Comparison of ENCODE assay signal across 2 cellular contexts in genomic region chr9:19433729-19434128, GRCh38. TPM values are rescaled to one million over a fixed set of nuclear protein-coding genes. Genes with fewer than 3 reads are reported as not detected.
DNase-seq lines count a peak whose midpoint lies in the region; FAIRE-seq and TF ChIP-seq lines count a peak whose summit lies in the region.
"Not testable (repeated sequence)": the region's sequence is repeated elsewhere in the genome, so short reads cannot be mapped to it uniquely, and the experiment has no call there.

No MANE protein-coding gene starts in this region.

- not testable (repeated sequence) for H3K27ac Mint-ChIP-seq in glutamatergic neuron (ENCODE audit: unreplicated experiment)

- TF ChIP-seq CTCF in glutamatergic neuron (IDR thresholded peaks at IDR 0.05; ENCODE audit: partially characterized antibody, unreplicated experiment); kidney (IDR thresholded peaks at IDR 0.05; ENCODE audit: borderline replicate concordance, extremely low read depth, insufficient read depth): not testable (repeated sequence)

- peaks cover 13% of the 10 kb centered on the region for H3K36me3 Mint-ChIP-seq in glutamatergic neuron (ENCODE audit: unreplicated experiment)

- not testable (repeated sequence) for H3K9me3 ChIP-seq in kidney (ENCODE audit: control insufficient read depth in 1 of 2, low read length in 2 of 2)

- H3K36me3 ChIP-seq in kidney (ENCODE audit: control insufficient read depth in 1 of 2, insufficient read depth in 2 of 2, low read length in 2 of 2), result not testable (repeated sequence)

- H3K4me3 Mint-ChIP-seq in glutamatergic neuron (ENCODE audit: unreplicated experiment), result not testable (repeated sequence)

- H3K9ac ChIP-seq in kidney (ENCODE audit: low read length in 2 of 2), result not testable (repeated sequence)

- H3K27me3 Mint-ChIP-seq in glutamatergic neuron (ENCODE audit: unreplicated experiment), result not testable (repeated sequence)

- not testable (repeated sequence) for H3K27ac ChIP-seq in kidney (ENCODE audit: low read depth in 2 of 2, low read length in 2 of 2)

- peak; percentile 24 for DNase-seq in glutamatergic neuron
- peak; percentile 61 for DNase-seq in kidney

- not testable (repeated sequence) for FAIRE-seq in kidney (lab: Jason Lieb, UNC)

- H3K4me1 ChIP-seq in kidney (ENCODE audit: control insufficient read depth in 1 of 2, insufficient read depth in 1 of 2, low read depth in 1 of 2, low read length in 2 of 2), result not testable (repeated sequence)

- not testable (repeated sequence) for H3K4me3 ChIP-seq in kidney (ENCODE audit: low read length in 2 of 2)

- H3K9me3 Mint-ChIP-seq in glutamatergic neuron (ENCODE audit: unreplicated experiment), result peaks cover 11% of the 10 kb centered on the region

- intact Hi-C loops in kidney (cut with DNase I), result not testable (repeated sequence)

- peaks cover 11% of the 10 kb centered on the region for H3K4me1 Mint-ChIP-seq in glutamatergic neuron (ENCODE audit: low read depth, unreplicated experiment)

RNA-seq across cellular contexts. Expression of gene ACER2, which starts 24.9 kb away (rescaled TPM):
- total RNA-seq in glutamatergic neuron (ENCODE audit: unreplicated experiment), result 30.5 TPM
- total RNA-seq in kidney, result 4.2 TPM
- polyA plus RNA-seq in kidney (ENCODE audit: insufficient read depth, low read depth, low replicate concordance), result 0.28 TPM

RNA-seq across cellular contexts. Expression of gene RPS6, which starts 53.7 kb away (rescaled TPM):
- total RNA-seq in glutamatergic neuron (ENCODE audit: unreplicated experiment) (798 TPM), kidney (1,928 TPM)
- 2,431 TPM for polyA plus RNA-seq in kidney (ENCODE audit: insufficient read depth, low read depth, low replicate concordance)
